16 cellular contexts compared by ENCODE assay signal in the genomic region with DNA sequence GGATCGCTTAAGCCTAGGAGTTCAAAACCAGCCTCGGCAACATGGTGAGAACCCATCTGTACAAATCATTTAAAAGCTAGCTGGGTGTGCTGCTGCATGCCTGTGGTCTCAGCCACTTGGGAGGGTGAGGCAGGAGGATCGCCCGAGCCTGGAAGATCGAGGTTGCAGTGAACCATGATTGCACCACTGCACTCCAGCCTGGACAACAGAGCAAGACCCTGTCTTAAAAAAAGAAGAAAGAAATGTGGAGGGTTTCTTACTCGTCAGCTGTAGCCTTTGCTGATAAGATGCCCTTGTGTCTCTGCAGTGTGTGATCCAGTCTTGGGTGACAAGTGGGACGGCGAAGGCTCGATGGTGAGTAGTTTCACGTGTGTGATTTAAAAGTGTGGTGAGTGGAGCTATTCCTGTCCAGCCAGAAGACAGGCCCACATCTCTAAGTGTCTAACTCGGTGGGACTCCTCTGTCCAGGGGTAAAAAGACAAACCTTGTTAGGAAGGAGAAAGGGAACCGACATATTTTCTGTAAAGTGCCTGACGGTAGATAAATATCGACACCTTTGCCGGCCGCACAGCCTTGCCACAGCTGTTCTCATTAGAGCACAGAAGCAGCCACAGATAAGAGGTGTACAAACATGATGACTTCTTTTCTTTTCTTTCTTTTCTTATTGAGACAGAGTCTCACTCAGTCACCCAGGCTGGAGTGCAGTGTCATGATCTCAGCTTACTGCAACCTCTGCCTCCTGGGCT. TPM values are rescaled to one million over a fixed set of nuclear protein-coding genes. Genes with fewer than 3 reads are reported as not detected.
DNase-seq lines count a peak whose midpoint lies in the region; ATAC-seq, FAIRE-seq and TF ChIP-seq lines count a peak whose summit lies in the region.
"Had no signal": no experiment of that assay in that cellular context is flagged by ENCODE, and none has a peak within 500 bp of the region (broad histone marks: within the 10 kb centered on the region; RNA-seq: fewer than 3 reads in every experiment).

No MANE protein-coding gene starts in this region.

- peaks cover 11% of the 10 kb centered on the region; the same call in 1 of the 2 replicates for H4K20me1 ChIP-seq in K562 (replicated peaks; ENCODE audit: control insufficient read depth, insufficient read depth, low read length)

- intact Hi-C loops in CD14-positive monocyte (cut with micrococcal nuclease) (no loop called here), K562 (cut with micrococcal nuclease) (no loop called here)

- H2AFZ ChIP-seq in K562 (ENCODE audit: low read depth, low read length) = no peak overlapping the region
- H2AFZ ChIP-seq: GM23248 had no signal

- H3K27ac ChIP-seq in RWPE1 = peak overlapping the region; percentile 62; the same call in 1 of the 2 replicates
- H3K27ac ChIP-seq in K562 (ENCODE audit: extremely low read depth, low read depth, low read length) = peak overlapping the region; percentile 34; the same call in 2 of the 3 replicates
- H3K27ac ChIP-seq: BLaER1 treated with 17β-estradiol and CSF1 and Interleukin-3, amounts not matched to agents 10 nM and 100 nM; GM23248 had no signal

- no peak overlapping the region for H3K4me3 ChIP-seq in K562
- H3K4me3 ChIP-seq: BLaER1 treated with 17β-estradiol and CSF1 and Interleukin-3, amounts not matched to agents 10 nM and 100 nM; GM23248; HAP-1 had no signal

- H3K27me3 Mint-ChIP-seq in CD14-positive monocyte (ENCODE audit: low read depth in 3 of 3) (no peaks in the 10 kb centered on the region), neural crest cell (ENCODE audit: low read depth) (no peaks in the 10 kb centered on the region)
- H3K27me3 Mint-ChIP-seq: B cell; CD4-positive, CD25-positive, alpha-beta regulatory T cell had no signal

- H3K4me1 ChIP-seq in K562 (replicated peaks in 1 of 2; ENCODE audit: control insufficient read depth in 2 of 2, insufficient read depth in 2 of 2, low read length in 2 of 2) = peaks cover 7 to 37% of the 10 kb centered on the region in 2 experiments; a peak in 4 of 5 replicates
- H3K4me1 ChIP-seq: Caco-2, HAP-1 had no signal

- no peaks in the 10 kb centered on the region for H3K27me3 ChIP-seq in K562 (ENCODE audit: control insufficient read depth in 2 of 2, insufficient read depth in 2 of 2, low read length in 2 of 2)
- H3K27me3 ChIP-seq: BLaER1 treated with 17β-estradiol and CSF1 and Interleukin-3, amounts not matched to agents 10 nM and 100 nM had no signal

- H3K9me3 ChIP-seq in K562 (replicated peaks; ENCODE audit: control insufficient read depth, insufficient read depth, low read depth, low read length) = no peaks in the 10 kb centered on the region
- H3K9me3 ChIP-seq: BLaER1 treated with 17β-estradiol and CSF1 and Interleukin-3, amounts not matched to agents 10 nM and 100 nM; Caco-2; HAP-1 had no signal

- H3K9me1 ChIP-seq in K562 (ENCODE audit: control insufficient read depth, insufficient read depth, low read length) = no peaks in the 10 kb centered on the region

- no peak overlapping the region; a peak in 1 of 4 replicates for H3K9ac ChIP-seq in K562 (ENCODE audit: insufficient read depth in 1 of 2, low read depth in 2 of 2, low read length in 2 of 2)
- H3K9ac ChIP-seq: BLaER1 treated with 17β-estradiol and CSF1 and Interleukin-3, amounts not matched to agents 10 nM and 100 nM; GM23248 had no signal

- H3K4me2 ChIP-seq in K562 (ENCODE audit: insufficient read depth, low read length) = peak overlapping the region; percentile 40; the same call in 1 of the 2 replicates
- H3K4me2 ChIP-seq: BLaER1 treated with 17β-estradiol and CSF1 and Interleukin-3, amounts not matched to agents 10 nM and 100 nM had no signal

- peak; percentile 85 for FAIRE-seq in K562 (lab: Jason Lieb, UNC)
- FAIRE-seq: D721Med, G401.6, GM12891, GM19239 had no signal

- TF ChIP-seq EP300 in K562 (IDR thresholded peaks at IDR 0.05; ENCODE audit: low read length) = no peak

- in situ Hi-C loops in K562 (cut with MboI) = no loop called here

- H3K36me3 Mint-ChIP-seq in CD14-positive monocyte = peaks cover 63 to 86% of the 10 kb centered on the region in 2 donors
- H3K36me3 Mint-ChIP-seq in neural crest cell (ENCODE audit: low read depth) = peaks cover 6% of the 10 kb centered on the region

- H3K36me3 ChIP-seq in K562 (ENCODE audit: control insufficient read depth, insufficient read depth, low read length) = peaks cover 82% of the 10 kb centered on the region; the same call in 2 of the 3 replicates

- no peak for TF ChIP-seq RAD21 in K562 (CRISPR knock-in tag; conservative IDR thresholded peaks at IDR 0.05 in 1 of 2, IDR thresholded peaks at IDR 0.05 in 1 of 2)

- POLR2A ChIA-PET in RWPE1 (lab: Yijun Ruan, JAX; ENCODE audit: low non-redundant PET) (no interaction called here), K562 (lab: Yijun Ruan, JAX) (interaction anchor here (0.6 to 2.7 kb wide), 10 partner anchors 9 to 184 kb away, joined by 3 to 19 read pairs (median 3); no protein-coding TSS in a partner anchor)

- no TSS peak for BruUV-seq in K562 (replicated peaks; lab: Mats Ljungman, UMichigan)

- peak; percentile 72 for ATAC-seq in K562

- H3K79me2 ChIP-seq in K562 (ENCODE audit: control insufficient read depth, insufficient read depth, low read length) = no peaks in the 10 kb centered on the region

- WGBS in K562 (ENCODE audit: insufficient coverage, low coverage, missing lambda C conversion rate) = 48% methylated on average over 16 of the region's 16 CpGs

- peak overlapping the region in 5 of 7 donors; percentile 13 to 77 (median 43) for H3K27ac Mint-ChIP-seq in CD14-positive monocyte
- peak overlapping the region; percentile 19 for H3K27ac Mint-ChIP-seq in neural crest cell (ENCODE audit: unreplicated experiment)
- H3K27ac Mint-ChIP-seq: B cell had no signal

- TF ChIP-seq CTCF in CD14-positive monocyte (IDR thresholded peaks at IDR 0.05) (no peak), RWPE1 (conservative IDR thresholded peaks at IDR 0.05; ENCODE audit: low read depth) (no peak), K562 (IDR thresholded peaks at IDR 0.05 in 2 of 3, conservative IDR thresholded peaks at IDR 0.05 in 1 of 3; ENCODE audit: insufficient read depth in 2 of 3, low read depth in 1 of 3, low read length in 3 of 3) (no peak), neural crest cell (conservative IDR thresholded peaks at IDR 0.05) (no peak)

- no peak for TF ChIP-seq POLR2A in K562 (conservative IDR thresholded peaks at IDR 0.05)

- CTCF ChIA-PET in RWPE1 (lab: Yijun Ruan, JAX) (interaction anchor here (0.6 to 0.9 kb wide), 3 partner anchors 11 to 131 kb away, joined by 3 read pairs; no protein-coding TSS in a partner anchor), K562 (lab: Yijun Ruan, JAX; ENCODE audit: low intra/inter-chr PET ratio) (no interaction called here)

- H3K9me3 Mint-ChIP-seq in CD14-positive monocyte (peaks cover 0 to 2% (median 0%) of the 10 kb centered on the region in 7 donors), neural crest cell (no peaks in the 10 kb centered on the region)
- H3K9me3 Mint-ChIP-seq: CD4-positive, CD25-positive, alpha-beta regulatory T cell had no signal

- no peaks in the 10 kb centered on the region for H3K4me1 Mint-ChIP-seq in CD14-positive monocyte
- no peaks in the 10 kb centered on the region for H3K4me1 Mint-ChIP-seq in neural crest cell
- H3K4me1 Mint-ChIP-seq: B cell; CD4-positive, CD25-positive, alpha-beta regulatory T cell had no signal

- H3K4me3 Mint-ChIP-seq in CD14-positive monocyte (no peak overlapping the region), neural crest cell (no peak overlapping the region)
- H3K4me3 Mint-ChIP-seq: B cell; CD4-positive, CD25-positive, alpha-beta regulatory T cell had no signal

- no peak for DNase-seq in CD14-positive monocyte (ENCODE audit: low spot score)
- no peak for DNase-seq in RWPE1 (ENCODE audit: low spot score)
- DNase-seq in K562 (ENCODE audit: extremely low read depth in 1 of 4, low spot score in 3 of 4) = peak in 1 of 4 experiments; percentile 52
- no peak for DNase-seq in neural crest cell (ENCODE audit: low read depth, low spot score)
- DNase-seq in amygdala (lab: John Stamatoyannopoulos, UW) = no peak
- DNase-seq in hepatic stellate cell (ENCODE audit: low spot score) = no peak
- DNase-seq: Caco-2; CD4-positive, CD25-positive, alpha-beta regulatory T cell; GM23248 had no signal

RNA-seq across cellular contexts. Expression of gene PDXK, which starts 27.0 kb away (rescaled TPM):
- polyA plus RNA-seq in CD14-positive monocyte = 100 to 1,000 TPM; 210 to 214 TPM
- total RNA-seq in K562 (2011; cell fraction: chromatin; rRNA removed; ENCODE audit: low replicate concordance) = 130 and 265 TPM in 2 replicates
- total RNA-seq in K562 (2011; cell fraction: nucleolus; rRNA removed) = 121 and 125 TPM in 2 replicates
- 113 and 116 TPM in 2 replicates for total RNA-seq in K562 (2011; cell fraction: nucleoplasm; rRNA removed)
- 95.1 and 117 TPM in 2 replicates for total RNA-seq in K562 (2014; rRNA removed)
- total RNA-seq in K562 (2014; rRNA removed; fragmentation: Illumina TruSeq; extraction: Trizol) = 57.2 and 71.2 TPM in 2 replicates
- total RNA-seq in K562 (2015; rRNA removed; fragmentation: Illumina TruSeq; extraction: Trizol) = 46.8 and 47.5 TPM in 2 replicates
- 162 TPM in 2 replicates for total RNA-seq in K562 (2021)
- 135 and 158 TPM in 2 replicates for polyA plus RNA-seq in K562 (2011; rRNA removed)
- polyA plus RNA-seq in K562 (2011; cell fraction: cytosol; rRNA removed) = 118 and 126 TPM in 2 replicates
- 116 TPM in 2 replicates for polyA plus RNA-seq in K562 (2011; cell fraction: nucleus; rRNA removed)
- 82.1 and 83.5 TPM in 2 replicates for polyA plus RNA-seq in K562 (2012)
- 80.6 and 84.8 TPM in 2 replicates for polyA plus RNA-seq in K562 (2014; fragmentation: Illumina TruSeq; extraction: Trizol)
- polyA plus RNA-seq in K562 (2014; fragmentation: Nextera tagmentation; extraction: Ambion mirVana) = 1 to 10 TPM; 5.6 to 8.9 TPM
- polyA plus RNA-seq in K562 (2014; rRNA removed) = 76.5 and 103 TPM in 2 replicates
- polyA minus RNA-seq in K562 (2011; rRNA and poly(A)+ RNA removed) = 203 and 232 TPM in 2 replicates
- 63.0 and 91.6 TPM in 2 replicates for polyA minus RNA-seq in K562 (2011; cell fraction: cytosol; rRNA and poly(A)+ RNA removed)
- polyA minus RNA-seq in K562 (2011; cell fraction: nucleus; rRNA and poly(A)+ RNA removed) = 27.7 and 39.5 TPM in 2 replicates
- 59.3 and 67.3 TPM in 2 replicates for total RNA-seq in neural crest cell

RNA-seq across cellular contexts. Expression of gene CSTB, which starts 30.2 kb away (rescaled TPM):
- polyA plus RNA-seq in CD14-positive monocyte (100 to 1,000 TPM; 115 to 120 TPM), K562 (2011; rRNA removed) (46.6 and 58.0 TPM in 2 replicates), K562 (2014; fragmentation: Illumina TruSeq; extraction: Trizol) (64.2 and 79.8 TPM in 2 replicates), K562 (2014; fragmentation: Nextera tagmentation; extraction: Ambion mirVana) (10 to 100 TPM; 12.4 to 17.1 TPM), K562 (2014; rRNA removed) (65.0 and 67.8 TPM in 2 replicates)
- total RNA-seq in K562 (2011; cell fraction: chromatin; rRNA removed; ENCODE audit: low replicate concordance) = 10.6 and 21.9 TPM in 2 replicates
- total RNA-seq in K562 (2011; cell fraction: nucleolus; rRNA removed) = 19.5 and 22.0 TPM in 2 replicates
- total RNA-seq in K562 (2011; cell fraction: nucleoplasm; rRNA removed) = 18.3 and 24.3 TPM in 2 replicates
- total RNA-seq in K562 (2014; rRNA removed) (23.1 and 29.0 TPM in 2 replicates), K562 (2014; rRNA removed; fragmentation: Illumina TruSeq; extraction: Trizol) (20.8 and 21.1 TPM in 2 replicates), K562 (2015; rRNA removed; fragmentation: Illumina TruSeq; extraction: Trizol) (31.7 and 34.9 TPM in 2 replicates), K562 (2021) (43.5 and 48.1 TPM in 2 replicates), neural crest cell (37.1 and 40.9 TPM in 2 replicates)
- polyA plus RNA-seq in K562 (2011; cell fraction: cytosol; rRNA removed) = 74.4 and 80.8 TPM in 2 replicates
- 36.5 and 43.3 TPM in 2 replicates for polyA plus RNA-seq in K562 (2011; cell fraction: nucleus; rRNA removed)
- 76.9 and 118 TPM in 2 replicates for polyA plus RNA-seq in K562 (2012)
- 33.5 and 37.4 TPM in 2 replicates for polyA minus RNA-seq in K562 (2011; rRNA and poly(A)+ RNA removed)
- polyA minus RNA-seq in K562 (2011; cell fraction: cytosol; rRNA and poly(A)+ RNA removed) = 14.2 and 21.7 TPM in 2 replicates
- polyA minus RNA-seq in K562 (2011; cell fraction: nucleus; rRNA and poly(A)+ RNA removed) = 9.0 and 14.1 TPM in 2 replicates

RNA-seq across cellular contexts. Expression of gene RRP1, which starts 43.4 kb away (rescaled TPM):
- polyA plus RNA-seq in CD14-positive monocyte = 1 to 10 TPM; 2.7 to 4.6 TPM
- 200 and 398 TPM in 2 replicates for total RNA-seq in K562 (2011; cell fraction: chromatin; rRNA removed; ENCODE audit: low replicate concordance)
- total RNA-seq in K562 (2011; cell fraction: nucleolus; rRNA removed) = 176 and 196 TPM in 2 replicates
- 186 and 220 TPM in 2 replicates for total RNA-seq in K562 (2011; cell fraction: nucleoplasm; rRNA removed)
- 68.6 and 84.3 TPM in 2 replicates for total RNA-seq in K562 (2014; rRNA removed)
- 40.5 and 48.5 TPM in 2 replicates for total RNA-seq in K562 (2014; rRNA removed; fragmentation: Illumina TruSeq; extraction: Trizol)
- total RNA-seq in K562 (2015; rRNA removed; fragmentation: Illumina TruSeq; extraction: Trizol) = 51.6 and 52.9 TPM in 2 replicates
- total RNA-seq in K562 (2021) = 89.1 and 105 TPM in 2 replicates
- polyA plus RNA-seq in K562 (2011; rRNA removed) = 38.0 and 47.3 TPM in 2 replicates
- 22.9 and 23.5 TPM in 2 replicates for polyA plus RNA-seq in K562 (2011; cell fraction: cytosol; rRNA removed)
- polyA plus RNA-seq in K562 (2011; cell fraction: nucleus; rRNA removed) = 233 and 286 TPM in 2 replicates
- 35.6 and 62.2 TPM in 2 replicates for polyA plus RNA-seq in K562 (2012)
- polyA plus RNA-seq in K562 (2014; fragmentation: Illumina TruSeq; extraction: Trizol) = 79.7 and 97.5 TPM in 2 replicates
- 1 to 10 TPM in 1 of 2 experiments, under 1 TPM in 1; 0.89 to 1.8 TPM for polyA plus RNA-seq in K562 (2014; fragmentation: Nextera tagmentation; extraction: Ambion mirVana)
- 60.2 and 64.7 TPM in 2 replicates for polyA plus RNA-seq in K562 (2014; rRNA removed)
- polyA minus RNA-seq in K562 (2011; rRNA and poly(A)+ RNA removed) = 23.9 and 28.6 TPM in 2 replicates
- 20.8 and 22.0 TPM in 2 replicates for polyA minus RNA-seq in K562 (2011; cell fraction: cytosol; rRNA and poly(A)+ RNA removed)
- 66.5 and 104 TPM in 2 replicates for polyA minus RNA-seq in K562 (2011; cell fraction: nucleus; rRNA and poly(A)+ RNA removed)
- 49.0 and 49.4 TPM in 2 replicates for total RNA-seq in neural crest cell
